In genomic region chr9:96566401-96567202, GRCh38 we compare ENCODE assay signal across 8 cellular contexts. TPM values are rescaled to one million over a fixed set of nuclear protein-coding genes. Genes with fewer than 3 reads are reported as not detected.
DNase-seq lines count a peak whose midpoint lies in the region; ATAC-seq and TF ChIP-seq lines count a peak whose summit lies in the region.

No MANE protein-coding gene starts in this region.

- peaks cover 4 to 16% (median 12%) of the 10 kb centered on the region in 3 donors for H3K4me1 Mint-ChIP-seq in naive B cell

- H3K9me3 ChIP-seq in OCI-LY7 (ENCODE audit: low read length) = no peaks in the 10 kb centered on the region
- H3K9me3 ChIP-seq in esophagus squamous epithelium = no peaks in the 10 kb centered on the region

- no peaks in the 10 kb centered on the region for H3K9me2 ChIP-seq in OCI-LY7 (ENCODE audit: insufficient read depth, low read length)

- peak in 2 of 4 donors; percentile 22 to 23 for TF ChIP-seq POLR2A in esophagus squamous epithelium (IDR thresholded peaks at IDR 0.05)

- H3K27me3 ChIP-seq in esophagus squamous epithelium = no peaks in the 10 kb centered on the region

- CTCF ChIA-PET in OCI-LY7 (lab: Charles Lee; ENCODE audit: unreplicated experiment) = interaction anchor here (0.6 to 1.0 kb wide), 6 partner anchors 15 to 1066 kb away, joined by 3 read pairs; no protein-coding TSS in a partner anchor

- H3K9me3 Mint-ChIP-seq in naive B cell = no peaks in the 10 kb centered on the region

- H3K4me2 ChIP-seq in OCI-LY7 (ENCODE audit: low read length) = peak overlapping the region; percentile 81

- H3K4me3 ChIP-seq in OCI-LY7 (ENCODE audit: low read depth, low read length, poor library complexity, severe bottlenecking) = peak overlapping the region; percentile 66
- peak overlapping the region; percentile 74 to 81 (median 77) for H3K4me3 ChIP-seq in esophagus squamous epithelium

- peaks cover 0 to 14% (median 8%) of the 10 kb centered on the region in 3 donors for H3K27me3 Mint-ChIP-seq in naive B cell

- H3K4me1 ChIP-seq in OCI-LY7 (ENCODE audit: insufficient read depth, low read length, poor library complexity, severe bottlenecking) (peaks cover 5% of the 10 kb centered on the region), esophagus squamous epithelium (peaks cover 3 to 35% (median 15%) of the 10 kb centered on the region in 3 donors)

- peak overlapping the region; percentile 91 for H2AFZ ChIP-seq in OCI-LY7 (ENCODE audit: low read length)

- no peaks in the 10 kb centered on the region for H3K36me3 Mint-ChIP-seq in naive B cell

- no peaks in the 10 kb centered on the region for H4K20me1 ChIP-seq in OCI-LY7 (ENCODE audit: insufficient read depth, low read length)

- intact Hi-C loops in OCI-LY7 (cut with micrococcal nuclease; ENCODE audit: unreplicated experiment) = loop anchor here (2.0 to 5.0 kb wide), 2 partner anchors 116 to 239 kb away; partner anchors contain the start of gene HABP4
- intact Hi-C loops in esophagus squamous epithelium (cut with DNase I) = no loop called here

- no TSS peak for BruUV-seq in OCI-LY7 (replicated peaks; lab: Mats Ljungman, UMichigan)

- peak overlapping the region; percentile 84 to 94 (median 88) for H3K4me3 Mint-ChIP-seq in naive B cell

- WGBS in esophagus squamous epithelium, 2 donors = 0 to 2% methylated on average over 2 to 9 of the region's 60 CpGs

- POLR2A ChIA-PET in OCI-LY7 (lab: Charles Lee) = interaction anchor here (1.2 to 1.3 kb wide), 2 partner anchors 9 to 11 kb away, joined by 3 to 4 read pairs; no protein-coding TSS in a partner anchor

- peak; percentile 91 for ATAC-seq in GM18498 (IDR thresholded peaks at IDR 0.05; ENCODE audit: unreplicated experiment)
- ATAC-seq in HG02970 (IDR thresholded peaks at IDR 0.05; ENCODE audit: low FRiP score, unreplicated experiment) = peak; percentile 84
- ATAC-seq in naive B cell (ENCODE audit: low read depth in 2 of 2) = peak; percentile 91 to 93

- peak; percentile 76 for TF ChIP-seq CTCF in OCI-LY7 (conservative IDR thresholded peaks at IDR 0.05; ENCODE audit: low read length)
- TF ChIP-seq CTCF in esophagus squamous epithelium (IDR thresholded peaks at IDR 0.05) = peak; percentile 47 to 65 (median 56)

- no peak overlapping the region for H3K27ac ChIP-seq in OCI-LY7 (ENCODE audit: low read depth, low read length, poor library complexity, severe bottlenecking)
- H3K27ac ChIP-seq in esophagus squamous epithelium = peak overlapping the region; percentile 84 to 93 (median 88)

- DNase-seq in A172 (ENCODE audit: low spot score) = peak; percentile 65
- peak; percentile 74 for DNase-seq in OCI-LY7 (ENCODE audit: low spot score)
- peak; percentile 74 for DNase-seq in activated T-helper 1 cell treated with Interleukin-2 at 50 U/mL for 16 hours (ENCODE audit: low read depth)
- DNase-seq in esophagus squamous epithelium (lab: John Stamatoyannopoulos, UW) = peak; percentile 41
- peak; percentile 77 for DNase-seq in naive B cell
- DNase-seq in stimulated activated CD8-positive, alpha-beta memory T cell treated with anti-CD3 and anti-CD28 coated beads, Interleukin-7, amount 100 ng/mL, for 48 hours (ENCODE audit: extremely low read depth in 1 of 2, low read depth in 1 of 2) = peak; percentile 62

- H3K27ac Mint-ChIP-seq in naive B cell = peak overlapping the region in 5 of 6 donors; percentile 64 to 94 (median 87)

- H3K36me3 ChIP-seq in OCI-LY7 (ENCODE audit: insufficient read depth, low read length) = no peaks in the 10 kb centered on the region
- peaks cover 0 to 9% (median 0%) of the 10 kb centered on the region in 3 donors for H3K36me3 ChIP-seq in esophagus squamous epithelium

- H3K79me2 ChIP-seq in OCI-LY7 (ENCODE audit: insufficient read depth, low read depth, low read length) = no peaks in the 10 kb centered on the region

RNA-seq across cellular contexts. Expression of gene CDC14B, which starts 53.0 kb away (rescaled TPM):
- total RNA-seq in A172 (2014; rRNA removed; shearing (Covaris generic)) = 24.0 and 27.1 TPM in 2 replicates
- not detected in 2 replicates for total RNA-seq in OCI-LY7 (2014; rRNA removed; shearing (Covaris generic))
- 0.27 and 0.44 TPM in 2 replicates for total RNA-seq in OCI-LY7 (2022)
- 10 to 100 TPM in 2 of 4 donors, 1 to 10 TPM in 2; 2.7 to 14.8 (median 9.1) TPM for total RNA-seq in esophagus squamous epithelium
- polyA plus RNA-seq in naive B cell (ENCODE audit: low read depth in 6 of 6) = 1 to 10 TPM; 2.9 to 7.9 (median 5.2) TPM
